ENCODE assay signal across 13 cellular contexts in genomic region chr11:117020287-117020686, GRCh38.
A peak's percentile ranks its signal among the peaks of the same experiment; 100 is the strongest.
DNase-seq lines count a peak whose midpoint lies in the region; ATAC-seq and TF ChIP-seq lines count a peak whose summit lies in the region.
"Had no signal": no experiment of that assay in that cellular context is flagged by ENCODE, and none has a peak within 500 bp of the region (broad histone marks: within the 10 kb centered on the region; RNA-seq: fewer than 3 reads in every experiment).

No MANE protein-coding gene starts in this region.

- CTCF ChIA-PET in CD4-positive, alpha-beta memory T cell (lab: Charles Lee; ENCODE audit: partially characterized antibody): interaction anchor here (0.6 to 1.3 kb wide), 4 partner anchors 8 to 185 kb away, joined by 3 to 4 read pairs (median 3); no protein-coding TSS in a partner anchor

- peaks cover 4% of the 10 kb centered on the region for H3K36me3 ChIP-seq in CD4-positive, alpha-beta memory T cell (ENCODE audit: insufficient read depth, low read length)
- no peaks in the 10 kb centered on the region for H3K36me3 ChIP-seq in Peyer's patch
- no peaks in the 10 kb centered on the region for H3K36me3 ChIP-seq in right lobe of liver
- no peaks in the 10 kb centered on the region for H3K36me3 ChIP-seq in MM.1S (replicated peaks; ENCODE audit: insufficient read depth, low read length)
- H3K36me3 ChIP-seq: esophagus muscularis mucosa had no signal

- H3K4me3 ChIP-seq in CD4-positive, alpha-beta memory T cell (ENCODE audit: low read length in 2 of 2): no peak overlapping the region
- no peak overlapping the region for H3K4me3 ChIP-seq in Peyer's patch
- H3K4me3 ChIP-seq in right lobe of liver: no peak overlapping the region
- H3K4me3 ChIP-seq in MM.1S (ENCODE audit: low read length): no peak overlapping the region
- H3K4me3 ChIP-seq: esophagus muscularis mucosa had no signal

- H3K27me3 Mint-ChIP-seq in CD4-positive, alpha-beta memory T cell: no peaks in the 10 kb centered on the region
- H3K27me3 Mint-ChIP-seq: brain had no signal

- H2AFZ ChIP-seq in MM.1S (ENCODE audit: low read length): no peak overlapping the region

- DNase-seq in CD4-positive, alpha-beta memory T cell: peak in 1 of 5 donors; percentile 19
- peak in 2 of 3 donors; percentile 54 to 69 for DNase-seq in Peyer's patch
- no peak for DNase-seq in right lobe of liver
- no peak for DNase-seq in NCI-H1930 (lab: John Stamatoyannopoulos, UW)
- no peak for DNase-seq in NCI-H1092 treated with DMSO at 0.1 percent for 48 hours (lab: John Stamatoyannopoulos, UW)
- DNase-seq in MM.1S: no peak
- no peak for DNase-seq in Right ventricle myocardium superior
- DNase-seq: IMR-90, nephron progenitor cell, SIG-M5 had no signal

- no peak overlapping the region for H3K4me2 ChIP-seq in MM.1S (ENCODE audit: low read depth, low read length)

- peaks cover 88% of the 10 kb centered on the region for H3K79me2 ChIP-seq in MM.1S (ENCODE audit: low read length)

- no peak overlapping the region for H3K9ac ChIP-seq in MM.1S (ENCODE audit: low read length)

- 0 out of 2 replicates have a peak, but pooled peaks cover 4% of the 10 kb centered on the region for H3F3A ChIP-seq in MM.1S (ENCODE audit: insufficient read depth, low read length)

- peaks cover 66% of the 10 kb centered on the region for H3K4me1 ChIP-seq in CD4-positive, alpha-beta memory T cell (ENCODE audit: insufficient read depth, low read length)
- H3K4me1 ChIP-seq in Peyer's patch: peaks cover 0 to 32% (median 8%) of the 10 kb centered on the region in 4 donors
- peaks cover 0 to 40% (median 11%) of the 10 kb centered on the region in 4 donors for H3K4me1 ChIP-seq in right lobe of liver
- peaks cover 7% of the 10 kb centered on the region; the same call in 1 of the 2 replicates for H3K4me1 ChIP-seq in MM.1S (ENCODE audit: low read length)

- intact Hi-C loops in CD4-positive, alpha-beta memory T cell (cut with micrococcal nuclease): loop anchor here (5.0 kb wide), 1 partner anchor 93 kb away; no protein-coding TSS in a partner anchor
- intact Hi-C loops in right lobe of liver (cut with DNase I): no loop called here
- intact Hi-C loops in Right ventricle myocardium superior (cut with DNase I): no loop called here

- no peak for TF ChIP-seq CTCF in Peyer's patch (IDR thresholded peaks at IDR 0.05)
- TF ChIP-seq CTCF in right lobe of liver (IDR thresholded peaks at IDR 0.05): no peak
- TF ChIP-seq CTCF in MM.1S (IDR thresholded peaks at IDR 0.05; ENCODE audit: low read length): no peak

- no peaks in the 10 kb centered on the region for H3K9me3 Mint-ChIP-seq in CD4-positive, alpha-beta memory T cell
- H3K9me3 Mint-ChIP-seq: nephron progenitor cell had no signal

- H3K36me3 Mint-ChIP-seq in CD4-positive, alpha-beta memory T cell: peaks cover 0 to 4% of the 10 kb centered on the region in 2 donors

- no peak overlapping the region for H3K27ac ChIP-seq in CD4-positive, alpha-beta memory T cell (ENCODE audit: low read depth, low read length)
- H3K27ac ChIP-seq in Peyer's patch: peak overlapping the region in 2 of 4 donors; percentile 0 to 20
- peak overlapping the region; percentile 75 to 96 (median 87) for H3K27ac ChIP-seq in right lobe of liver
- no peak overlapping the region for H3K27ac ChIP-seq in MM.1S (ENCODE audit: low read length)
- H3K27ac ChIP-seq: esophagus muscularis mucosa had no signal

- no peak for TF ChIP-seq POLR2A in Peyer's patch (IDR thresholded peaks at IDR 0.05)
- TF ChIP-seq POLR2A in right lobe of liver (IDR thresholded peaks at IDR 0.05): no peak

- no peaks in the 10 kb centered on the region for H3K27me3 ChIP-seq in CD4-positive, alpha-beta memory T cell (ENCODE audit: insufficient read depth, low read length)
- H3K27me3 ChIP-seq in Peyer's patch: no peaks in the 10 kb centered on the region
- H3K27me3 ChIP-seq in right lobe of liver: no peaks in the 10 kb centered on the region
- no peaks in the 10 kb centered on the region for H3K27me3 ChIP-seq in MM.1S (replicated peaks; ENCODE audit: insufficient read depth, low read length)
- H3K27me3 ChIP-seq: esophagus muscularis mucosa had no signal

- POLR2A ChIA-PET in CD4-positive, alpha-beta memory T cell (lab: Charles Lee; ENCODE audit: partially characterized antibody): interaction anchor here (1.8 kb wide), 1 partner anchor 89 kb away, joined by 4 read pairs; no protein-coding TSS in a partner anchor

- H3K9me3 ChIP-seq in CD4-positive, alpha-beta memory T cell (ENCODE audit: control insufficient read depth in 1 of 2, low read length in 2 of 2): no peaks in the 10 kb centered on the region
- H3K9me3 ChIP-seq in Peyer's patch (no peaks in the 10 kb centered on the region), right lobe of liver (no peaks in the 10 kb centered on the region), MM.1S (replicated peaks; ENCODE audit: insufficient read depth, low read length) (no peaks in the 10 kb centered on the region)
- H3K9me3 ChIP-seq: esophagus muscularis mucosa had no signal

- ATAC-seq in GM19023 (IDR thresholded peaks at IDR 0.05; ENCODE audit: unreplicated experiment) (peak; percentile 57), right lobe of liver (peak in 2 of 4 donors; percentile 4 to 12), Right ventricle myocardium superior (ENCODE audit: poor library complexity) (no peak)

- 71% methylated on average over 1 of the region's 1 CpG for WGBS in right lobe of liver (ENCODE audit: insufficient coverage, low coverage, low lambda C conversion rate, missing lambda C conversion rate)

- H3K27ac Mint-ChIP-seq in CD4-positive, alpha-beta memory T cell: peak overlapping the region in 5 of 7 donors; percentile 23 to 59 (median 40)

- peaks cover 47 to 69% (median 58%) of the 10 kb centered on the region in 4 donors for H3K4me1 Mint-ChIP-seq in CD4-positive, alpha-beta memory T cell

- H3K4me3 Mint-ChIP-seq in CD4-positive, alpha-beta memory T cell: peak overlapping the region in 6 of 8 donors; percentile 4 to 73 (median 44)
- H3K4me3 Mint-ChIP-seq: brain, nephron progenitor cell had no signal

- H4K20me1 ChIP-seq in MM.1S (ENCODE audit: insufficient read depth, low read length): no peaks in the 10 kb centered on the region

- no peaks in the 10 kb centered on the region for H3K9me2 ChIP-seq in MM.1S (replicated peaks; ENCODE audit: insufficient read depth, low read length)

Comparison
In these comparisons a context has a peak if more than half of its experiments do, and no peak if none do; other contexts are left out.
1. DNase-seq: peak in Peyer's patch (2 of 3); none in right lobe of liver (0 of 3), NCI-H1930 (0 of 2), NCI-H1092 treated with DMSO at 0.1 percent for 48 hours (single experiment), MM.1S (single experiment) and Right ventricle myocardium superior (single experiment).
2. H3K27ac ChIP-seq: peak in right lobe of liver (3 of 3); none in CD4-positive, alpha-beta memory T cell (single experiment) and MM.1S (single experiment).